In the genomic region with DNA sequence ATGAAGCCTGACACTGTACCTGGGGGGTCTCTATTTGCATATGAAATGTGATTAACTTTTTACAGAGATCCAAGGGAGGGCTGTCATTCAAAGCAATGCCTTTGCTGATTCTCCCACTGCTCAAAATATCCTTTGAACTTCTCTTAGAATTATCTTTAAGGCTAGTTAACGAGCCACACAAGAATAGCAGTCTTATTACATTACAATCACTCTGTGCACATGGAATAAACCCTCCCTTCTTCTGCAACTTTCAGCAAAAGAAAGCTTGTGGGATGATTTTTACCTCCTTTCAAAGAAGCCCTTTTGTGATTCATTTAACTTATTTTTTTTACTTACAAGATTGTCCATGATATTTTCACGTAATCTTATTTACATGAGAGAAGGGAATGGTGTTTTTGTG, we compare ENCODE assay signal across 17 cellular contexts.
DNase-seq lines count a peak whose midpoint lies in the region; ATAC-seq and TF ChIP-seq lines count a peak whose summit lies in the region.
"Had no signal": no experiment of that assay in that cellular context is flagged by ENCODE, and none has a peak within 500 bp of the region (broad histone marks: within the 10 kb centered on the region; RNA-seq: fewer than 3 reads in every experiment).

No MANE protein-coding gene starts in this region.

- H3K9me3 ChIP-seq in iPS-20b (ENCODE audit: insufficient read depth, low read depth, low read length) (no peaks in the 10 kb centered on the region; the same call in 1 of the 2 replicates), heart right ventricle (peaks cover 0 to 10% (median 0%) of the 10 kb centered on the region in 11 donors)
- H3K9me3 ChIP-seq: A549, Caco-2 had no signal

- DNase-seq in DMS 273 (lab: John Stamatoyannopoulos, UW; ENCODE audit: unreplicated experiment) (peak; percentile 34), DMS 273 treated with DMSO at 0.1 percent for 48 hours (lab: John Stamatoyannopoulos, UW) (no peak), retina (peak; percentile 45), HEK293T (ENCODE audit: extremely low spot score) (no peak), heart right ventricle (no peak)
- DNase-seq: AML-193; Caco-2; Calu3; CD4-positive, alpha-beta T cell; CD8-positive, alpha-beta T cell; DMS79 treated with DMSO at 0.1 percent for 48 hours had no signal

- ATAC-seq in heart right ventricle: no peak
- ATAC-seq: A549; CD8-positive, alpha-beta T cell; GM12878 had no signal

- H3K4me1 ChIP-seq in iPS-20b (ENCODE audit: insufficient read depth, low read length) (peaks cover 7% of the 10 kb centered on the region; the same call in 1 of the 2 replicates), heart right ventricle (no peaks in the 10 kb centered on the region)
- H3K4me1 ChIP-seq: A549; BLaER1 treated with 17β-estradiol and CSF1 and Interleukin-3, amounts not matched to agents 10 nM and 100 nM; Caco-2 had no signal

- H3K27ac ChIP-seq in iPS-20b (ENCODE audit: low read length) (no peak overlapping the region), heart right ventricle (no peak overlapping the region)
- H3K27ac ChIP-seq: 22Rv1; A549; BLaER1 treated with 17β-estradiol and CSF1 and Interleukin-3, amounts not matched to agents 10 nM and 100 nM; C4-2B had no signal

- POLR2A ChIA-PET in HEK293T (lab: Yijun Ruan, JAX): no interaction called here

- H3K4me3 ChIP-seq in iPS-20b (ENCODE audit: low read length): 0 out of 2 replicates have a peak overlapping the region, but pooled peaks have one; percentile 20
- no peak overlapping the region for H3K4me3 ChIP-seq in heart right ventricle
- H3K4me3 ChIP-seq: A549; BLaER1 treated with 17β-estradiol and CSF1 and Interleukin-3, amounts not matched to agents 10 nM and 100 nM; GM12878 had no signal

- CTCF ChIA-PET in HEK293T (lab: Yijun Ruan, JAX): no interaction called here

- intact Hi-C loops in heart right ventricle (cut with DNase I): no loop called here

- TF ChIP-seq CTCF in heart right ventricle (IDR thresholded peaks at IDR 0.05): no peak

- H3K36me3 ChIP-seq in iPS-20b (ENCODE audit: insufficient read depth, low read depth, low read length) (no peaks in the 10 kb centered on the region), heart right ventricle (no peaks in the 10 kb centered on the region)
- H3K36me3 ChIP-seq: BLaER1 treated with 17β-estradiol and CSF1 and Interleukin-3, amounts not matched to agents 10 nM and 100 nM had no signal

- no peak overlapping the region for H3K9ac ChIP-seq in iPS-20b (ENCODE audit: low read depth, low read length)
- H3K9ac ChIP-seq: BLaER1 treated with 17β-estradiol and CSF1 and Interleukin-3, amounts not matched to agents 10 nM and 100 nM had no signal

- WGBS in heart right ventricle, 2 donors: 57 to 66% methylated on average over 2 of the region's 2 CpGs

- H3K27me3 ChIP-seq in iPS-20b (ENCODE audit: insufficient read depth, low read length): peaks cover 74% of the 10 kb centered on the region
- H3K27me3 ChIP-seq in heart right ventricle: peaks cover 0 to 24% (median 0%) of the 10 kb centered on the region in 7 donors
- H3K27me3 ChIP-seq: BLaER1 treated with 17β-estradiol and CSF1 and Interleukin-3, amounts not matched to agents 10 nM and 100 nM had no signal

TF ChIP-seq in HEK293T, 16 proteins besides CTCF, POLR2A, EP300 and RAD21:
- TF ChIP-seq LEF1 (IDR thresholded peaks at IDR 0.05; ENCODE audit: borderline replicate concordance) (no peak), BHLHE40 (IDR thresholded peaks at IDR 0.05; ENCODE audit: borderline replicate concordance) (no peak), FOXM1 (IDR thresholded peaks at IDR 0.05; ENCODE audit: borderline replicate concordance) (no peak), NFRKB (IDR thresholded peaks at IDR 0.05) (no peak), SUZ12 (IDR thresholded peaks at IDR 0.05) (no peak), ARNT (IDR thresholded peaks at IDR 0.05) (no peak), FOXA1 (IDR thresholded peaks at IDR 0.05) (no peak), SP1 (IDR thresholded peaks at IDR 0.05) (no peak)

Comparison
In these comparisons a context has a peak if more than half of its experiments do, and no peak if none do; other contexts are left out.
1. DNase-seq: peak in DMS 273 (single experiment) and retina (single experiment); none in DMS 273 treated with DMSO at 0.1 percent for 48 hours (single experiment), HEK293T (single experiment) and heart right ventricle (0 of 2).